20 cellular contexts compared by ENCODE assay signal in the genomic region with DNA sequence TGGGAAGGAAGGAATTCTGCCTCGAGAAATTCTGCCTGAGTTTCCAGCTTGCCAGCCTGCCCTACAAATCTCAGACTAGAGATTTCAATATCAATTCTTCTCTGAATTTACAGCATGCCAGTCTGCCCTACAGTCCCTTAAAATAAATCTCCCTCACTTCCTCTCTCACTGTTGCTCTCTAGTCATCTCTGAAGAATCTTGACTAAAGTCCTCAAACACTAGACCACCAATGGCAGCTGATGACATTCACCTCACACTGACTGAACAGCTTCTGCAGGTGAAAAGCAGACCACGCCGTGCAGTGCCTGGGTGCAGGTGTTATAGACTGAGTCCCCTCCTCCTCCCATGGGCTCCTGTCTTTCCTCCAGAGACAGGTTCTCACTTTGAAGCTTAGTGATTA. TPM values are rescaled to one million over a fixed set of nuclear protein-coding genes. Genes with fewer than 3 reads are reported as not detected.
DNase-seq lines count a peak whose midpoint lies in the region; ATAC-seq, FAIRE-seq and TF ChIP-seq lines count a peak whose summit lies in the region.
"Had no signal": no experiment of that assay in that cellular context is flagged by ENCODE, and none has a peak within 500 bp of the region (broad histone marks: within the 10 kb centered on the region; RNA-seq: fewer than 3 reads in every experiment).

No MANE protein-coding gene starts in this region.

- RAD21 ChIA-PET in GM12878 (lab: Charles Lee; ENCODE audit: unreplicated experiment) = no interaction called here

- H3K36me3 Mint-ChIP-seq in Calu3 (ENCODE audit: insufficient read depth, unreplicated experiment) = peaks cover 5% of the 10 kb centered on the region
- H3K36me3 Mint-ChIP-seq in stimulated activated naive B cell treated with anti-CD40 and anti-IgM and Interleukin-4, amounts not matched to agents 10 μg/mL and 1 μg/mL and 100 μg/mL, for 72 hours = no peaks in the 10 kb centered on the region
- H3K36me3 Mint-ChIP-seq: CD14-positive monocyte had no signal

- no peak overlapping the region for H4K91ac ChIP-seq in mesenchymal stem cell (ENCODE audit: low read length)

- no peak for TF ChIP-seq POLR2A in GM12878 (IDR thresholded peaks at IDR 0.05; ENCODE audit: low read depth, low read length)

- no peak overlapping the region for H4K8ac ChIP-seq in mesenchymal stem cell (ENCODE audit: low read length)

- FAIRE-seq in GM12878 (lab: Jason Lieb, UNC) = no peak

- H3K27me3 ChIP-seq in GM12878 (replicated peaks in 1 of 2; ENCODE audit: control insufficient read depth in 2 of 2, insufficient read depth in 2 of 2, low read length in 1 of 2) (no peaks in the 10 kb centered on the region), mesenchymal stem cell (ENCODE audit: control insufficient read depth in 1 of 2, insufficient read depth in 1 of 2, low read length in 2 of 2) (no peaks in the 10 kb centered on the region)

- POLR2A ChIA-PET in GM12878 (lab: Charles Lee) = no interaction called here

- H3K9ac ChIP-seq in GM12878 (ENCODE audit: control insufficient read depth, insufficient read depth, low read length) (no peak overlapping the region), mesenchymal stem cell (ENCODE audit: low read length) (no peak overlapping the region)

- H3K9me3 Mint-ChIP-seq in Calu3 (ENCODE audit: low read depth, unreplicated experiment) = peaks cover 2% of the 10 kb centered on the region
- H3K9me3 Mint-ChIP-seq in stimulated activated naive B cell treated with anti-CD40 and anti-IgM and Interleukin-4, amounts not matched to agents 10 μg/mL and 1 μg/mL and 100 μg/mL, for 72 hours = peaks cover 8% of the 10 kb centered on the region in 2 donors

- no peaks in the 10 kb centered on the region for H3K79me2 ChIP-seq in GM12878 (ENCODE audit: control insufficient read depth, insufficient read depth, low read length)

- ATAC-seq in GM12878 (no peak), GM19452 (IDR thresholded peaks at IDR 0.05; ENCODE audit: unreplicated experiment) (no peak), HG03095 (IDR thresholded peaks at IDR 0.05; ENCODE audit: unreplicated experiment) (no peak)
- peak; percentile 31 to 53 for ATAC-seq in stimulated activated naive B cell treated with anti-CD40 and anti-IgM and Interleukin-4, amounts not matched to agents 10 μg/mL and 1 μg/mL and 100 μg/mL, for 72 hours (replicated peaks)

- H3K23ac ChIP-seq in mesenchymal stem cell (ENCODE audit: low read length in 2 of 2) = no peak overlapping the region

- TF ChIP-seq EP300 in GM12878 (IDR thresholded peaks at IDR 0.05; ENCODE audit: borderline replicate concordance in 1 of 2, control insufficient read depth in 1 of 2, low read depth in 2 of 2, low read length in 2 of 2) = no peak

- CTCF ChIA-PET in Calu3 (lab: Charles Lee) = no interaction called here
- CTCF ChIA-PET in GM12878 (lab: Yijun Ruan, JAX) = no interaction called here

- no peak overlapping the region for H2AFZ ChIP-seq in GM12878 (ENCODE audit: control insufficient read depth, low read depth, low read length)
- no peak overlapping the region for H2AFZ ChIP-seq in mesenchymal stem cell (ENCODE audit: low read depth, low read length)

- WGBS in GM12878 (ENCODE audit: insufficient coverage, insufficient replicate concordance, low lambda C conversion rate, missing lambda C conversion rate) = 31% methylated on average over 3 of the region's 3 CpGs
- WGBS in mesenchymal stem cell = 87% methylated on average over 3 of the region's 3 CpGs

- no peaks in the 10 kb centered on the region for H3K4me1 ChIP-seq in GM12878 (ENCODE audit: control insufficient read depth, insufficient read depth, low read length)
- peaks cover 10% of the 10 kb centered on the region for H3K4me1 ChIP-seq in mesenchymal stem cell (ENCODE audit: control insufficient read depth, insufficient read depth, low read depth, low read length)

- H3K18ac ChIP-seq in mesenchymal stem cell (ENCODE audit: low read depth in 1 of 2, low read length in 2 of 2) = peak overlapping the region in 1 of 2 experiments; percentile 52

- peak overlapping the region; percentile 58 for H3K27ac Mint-ChIP-seq in Calu3 (ENCODE audit: unreplicated experiment)
- no peak overlapping the region for H3K27ac Mint-ChIP-seq in stimulated activated naive B cell treated with anti-CD40 and anti-IgM and Interleukin-4, amounts not matched to agents 10 μg/mL and 1 μg/mL and 100 μg/mL, for 72 hours

- H3K36me3 ChIP-seq in GM12878 (ENCODE audit: control insufficient read depth in 2 of 2, insufficient read depth in 2 of 2, low read length in 1 of 2) (no peaks in the 10 kb centered on the region), mesenchymal stem cell (ENCODE audit: control insufficient read depth in 1 of 2, insufficient read depth in 2 of 2, low read depth in 1 of 2, low read length in 2 of 2) (no peaks in the 10 kb centered on the region)

- no peak overlapping the region for H3K14ac ChIP-seq in mesenchymal stem cell (ENCODE audit: low read length in 2 of 2)

- H4K20me1 ChIP-seq in GM12878 (ENCODE audit: control insufficient read depth, insufficient read depth) = no peaks in the 10 kb centered on the region

- no peak overlapping the region for H2BK5ac ChIP-seq in mesenchymal stem cell (ENCODE audit: low read depth, low read length, poor library complexity, severe bottlenecking)

- H2AK5ac ChIP-seq in mesenchymal stem cell (ENCODE audit: low read length, severe bottlenecking) = peak overlapping the region; percentile 87

- no peak overlapping the region for H3K4me3 Mint-ChIP-seq in Calu3 (ENCODE audit: low read depth, unreplicated experiment)
- H3K4me3 Mint-ChIP-seq in stimulated activated naive B cell treated with anti-CD40 and anti-IgM and Interleukin-4, amounts not matched to agents 10 μg/mL and 1 μg/mL and 100 μg/mL, for 72 hours = no peak overlapping the region
- H3K4me3 Mint-ChIP-seq: CD14-positive monocyte had no signal

- no peak for TF ChIP-seq RAD21 in GM12878 (IDR thresholded peaks at IDR 0.05; ENCODE audit: insufficient read depth, low read depth, low read length)

- no peak for DNase-seq in Calu3
- DNase-seq in GM12878 (ENCODE audit: low read depth, low spot score) = no peak
- DNase-seq in mesenchymal stem cell = no peak
- no peak for DNase-seq in stimulated activated naive B cell treated with anti-CD40 and anti-IgM and Interleukin-4, amounts not matched to agents 10 μg/mL and 1 μg/mL and 100 μg/mL, for 72 hours
- no peak for DNase-seq in Ammon's horn (ENCODE audit: low spot score)
- no peak for DNase-seq in stimulated activated naive CD4-positive, alpha-beta T cell treated with Interleukin-2 at 50 U/mL for 16 hours (lab: John Stamatoyannopoulos, UW)
- DNase-seq: COR-L47; DMS153; HCEC 1CT; KBM-7; MV-4-11; NCI-H1417; NCI-H2029; NCI-H2171 treated with DMSO at 0.1 percent for 48 hours; NCI-H446 treated with DMSO at 0.1 percent for 48 hours; NK-92 treated with Interleukin-12 subunit alpha and Interleukin-12 subunit beta, amount 100 ng/mL, for 24 hours; RPMI8226 had no signal

- H3K4ac ChIP-seq in mesenchymal stem cell (ENCODE audit: low read depth in 1 of 2, low read length in 2 of 2) = peak overlapping the region in 1 of 2 experiments; percentile 71

- intact Hi-C loops in Calu3 (cut with micrococcal nuclease; ENCODE audit: unreplicated experiment) (no loop called here), GM12878 (cut with micrococcal nuclease; ENCODE audit: unreplicated experiment) (no loop called here)

- no peak overlapping the region for H2BK12ac ChIP-seq in mesenchymal stem cell (ENCODE audit: low read length in 2 of 2)

- H3K4me3 ChIP-seq in GM12878 (no peak overlapping the region), mesenchymal stem cell (ENCODE audit: insufficient read depth in 1 of 2, low read depth in 1 of 2, low read length in 2 of 2) (no peak overlapping the region)

- SMC1A ChIA-PET in GM12878 (lab: Charles Lee; ENCODE audit: uncharacterized antibody, unreplicated experiment) = interaction anchor here (1.6 kb wide), 1 partner anchor 18 kb away, joined by 3 read pairs; no protein-coding TSS in a partner anchor

- H3K79me1 ChIP-seq in mesenchymal stem cell (replicated peaks; ENCODE audit: low read length, poor library complexity, severe bottlenecking) = no peaks in the 10 kb centered on the region

- in situ Hi-C loops in GM12878 (cut with MboI) = no loop called here

- H3K27ac ChIP-seq in GM12878 (ENCODE audit: control insufficient read depth, insufficient read depth) (no peak overlapping the region), mesenchymal stem cell (ENCODE audit: low read length, poor library complexity, severe bottlenecking) (no peak overlapping the region)

- H2BK120ac ChIP-seq in mesenchymal stem cell (ENCODE audit: low read depth, low read length) = no peak overlapping the region

- H3K4me2 ChIP-seq in GM12878 (ENCODE audit: control insufficient read depth, insufficient read depth) = no peak overlapping the region
- no peak overlapping the region for H3K4me2 ChIP-seq in mesenchymal stem cell (ENCODE audit: low read length, poor library complexity, severe bottlenecking)

- no peaks in the 10 kb centered on the region for H3K27me3 Mint-ChIP-seq in Calu3 (ENCODE audit: unreplicated experiment)
- H3K27me3 Mint-ChIP-seq in stimulated activated naive B cell treated with anti-CD40 and anti-IgM and Interleukin-4, amounts not matched to agents 10 μg/mL and 1 μg/mL and 100 μg/mL, for 72 hours = peaks cover 8 to 10% of the 10 kb centered on the region in 2 donors

- BruUV-seq in Calu3 (replicated peaks; lab: Mats Ljungman, UMichigan) = no TSS peak
- no TSS peak for BruUV-seq in GM12878 (replicated peaks; lab: Mats Ljungman, UMichigan)

- TF ChIP-seq CTCF in Calu3 (IDR thresholded peaks at IDR 0.05; ENCODE audit: unreplicated experiment) = no peak
- no peak for TF ChIP-seq CTCF in GM12878 (IDR thresholded peaks at IDR 0.05 in 2 of 3, conservative IDR thresholded peaks at IDR 0.05 in 1 of 3; ENCODE audit: control insufficient read depth in 2 of 3, extremely low read depth in 1 of 3, insufficient read depth in 1 of 3, low read depth in 3 of 3, low read length in 3 of 3)

- H2BK15ac ChIP-seq in mesenchymal stem cell (ENCODE audit: low read depth, poor library complexity, severe bottlenecking) = no peak overlapping the region

- H3K9me3 ChIP-seq in GM12878 (replicated peaks; ENCODE audit: control insufficient read depth, insufficient read depth, low read length) (no peaks in the 10 kb centered on the region), mesenchymal stem cell (ENCODE audit: control insufficient read depth, low read length) (peaks cover 9% of the 10 kb centered on the region)

- peaks cover 52% of the 10 kb centered on the region for H3K4me1 Mint-ChIP-seq in Calu3 (ENCODE audit: low read depth, unreplicated experiment)
- H3K4me1 Mint-ChIP-seq in stimulated activated naive B cell treated with anti-CD40 and anti-IgM and Interleukin-4, amounts not matched to agents 10 μg/mL and 1 μg/mL and 100 μg/mL, for 72 hours = peaks cover 0 to 6% of the 10 kb centered on the region in 2 donors
- H3K4me1 Mint-ChIP-seq: CD14-positive monocyte had no signal

RNA-seq across cellular contexts. Expression of a gene that starts 30.4 kb away (rescaled TPM):
- total RNA-seq in Calu3 (2022) (5.5 and 7.8 TPM in 2 replicates), GM12878 (2014; rRNA removed) (not detected in 2 replicates), GM12878 (2014; rRNA removed; fragmentation: Illumina TruSeq; extraction: Trizol) (not detected in 2 replicates), GM12878 (2021) (0.16 TPM in 1 of 2 replicates, not detected in the other)
- total RNA-seq in GM12878 (2013; cell fraction: nucleolus; rRNA removed) = not detected in 2 replicates
- not detected for polyA plus RNA-seq in GM12878 (2011; ENCODE audit: low read depth)
- polyA plus RNA-seq in GM12878 (2011; rRNA removed) (0.03 TPM in 1 of 2 replicates, not detected in the other), GM12878 (2014; fragmentation: Illumina TruSeq; extraction: Trizol) (0.01 and 0.08 TPM in 2 replicates), GM12878 (2014; fragmentation: Nextera tagmentation; extraction: Ambion mirVana) (not detected), GM12878 (2014; rRNA removed) (not detected in 2 replicates), GM12878 (2016; fragmentation: Nextera tagmentation; extraction: Ambion mirVana) (under 1 TPM; 0.05 to 0.08 TPM)
- not detected in 2 replicates for polyA plus RNA-seq in GM12878 (2011; cell fraction: cytosol; rRNA removed)
- not detected in 2 replicates for polyA plus RNA-seq in GM12878 (2011; cell fraction: nucleus; rRNA removed)
- polyA plus RNA-seq in GM12878 (2012) = 0.05 and 0.44 TPM in 2 replicates
- polyA minus RNA-seq in GM12878 (2011; rRNA and poly(A)+ RNA removed) = 0.05 TPM in 1 of 2 replicates, not detected in the other
- not detected in 2 replicates for polyA minus RNA-seq in GM12878 (2011; cell fraction: cytosol; rRNA and poly(A)+ RNA removed)
- polyA minus RNA-seq in GM12878 (2011; cell fraction: nucleus; rRNA and poly(A)+ RNA removed) = not detected in 2 replicates
- polyA plus RNA-seq in mesenchymal stem cell (2013, experiment 1 of 2) = 7.0 TPM
- 7.3 TPM for polyA plus RNA-seq in mesenchymal stem cell (2013, experiment 2 of 2)
- polyA plus RNA-seq: CD14-positive monocyte had no signal

Comparison
In these comparisons a context has a peak if more than half of its experiments do, and no peak if none do; other contexts are left out.
1. ATAC-seq: peak in stimulated activated naive B cell treated with anti-CD40 and anti-IgM and Interleukin-4, amounts not matched to agents 10 μg/mL and 1 μg/mL and 100 μg/mL, for 72 hours (2 of 2); none in GM12878 (single experiment), GM19452 (single experiment) and HG03095 (single experiment).